ENCODE assay signal across 1 cellular context in the genomic region with DNA sequence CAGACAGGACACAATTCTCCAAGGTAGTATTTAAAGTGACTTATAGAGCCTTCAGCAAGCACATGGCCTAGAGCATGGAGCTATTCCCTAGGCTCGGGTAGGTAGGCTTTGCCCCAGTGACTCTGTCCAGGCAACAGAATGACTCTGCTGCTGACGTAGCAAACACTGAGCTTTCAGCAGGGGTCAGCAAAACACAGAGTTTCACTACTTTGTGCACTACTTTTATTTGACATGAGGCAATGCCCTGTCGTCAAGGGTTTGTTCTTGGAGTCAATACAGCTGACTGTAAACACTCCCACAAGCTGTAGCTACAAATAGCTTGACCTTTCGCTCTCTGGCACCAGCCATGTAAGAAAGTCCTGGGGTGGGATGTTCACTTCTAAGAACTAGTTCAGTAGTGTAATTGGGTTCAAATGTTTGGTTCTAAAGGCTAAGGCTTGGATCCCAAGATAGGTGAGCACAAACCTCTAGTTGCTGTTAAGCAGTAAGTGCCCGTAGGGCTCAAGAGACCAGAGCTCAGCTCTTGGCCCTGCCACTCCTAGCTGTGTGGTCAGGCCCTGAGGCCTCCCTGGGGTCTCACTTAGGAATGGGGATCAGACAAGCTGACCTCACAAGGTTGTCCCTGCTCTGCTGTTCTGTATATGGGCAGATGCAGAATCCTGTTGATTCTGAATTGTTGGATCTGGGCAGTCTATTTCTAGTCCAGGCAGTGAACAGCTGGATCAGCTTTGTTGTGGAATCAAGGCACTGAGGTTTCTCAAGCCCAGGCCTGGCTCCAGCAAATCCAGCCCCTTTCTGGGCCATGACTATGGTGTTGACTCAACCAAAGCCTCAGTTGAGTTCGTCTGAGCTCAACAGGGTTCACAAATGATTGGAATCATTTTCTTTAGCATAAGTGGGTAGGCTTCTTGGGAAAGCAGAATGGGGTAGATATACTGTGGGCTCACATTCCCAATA.
A peak's percentile ranks its signal among the peaks of the same experiment; 100 is the strongest.
TF ChIP-seq lines count a peak whose summit lies in the region.

No MANE protein-coding gene starts in this region.

TF ChIP-seq in K562, 482 proteins besides CTCF, POLR2A, EP300 and RAD21 (continued from another document):
- TF ChIP-seq RERE (CRISPR knock-in tag; IDR thresholded peaks at IDR 0.05; ENCODE audit: borderline replicate concordance) (no peak), KLF1 (tag; IDR thresholded peaks at IDR 0.05) (no peak), BACH1 (tag; IDR thresholded peaks at IDR 0.05) (no peak), ZNF699 (CRISPR knock-in tag; IDR thresholded peaks at IDR 0.05; ENCODE audit: insufficient replicate concordance) (no peak), MTA1 (IDR thresholded peaks at IDR 0.05; ENCODE audit: borderline replicate concordance) (no peak), THRAP3 (IDR thresholded peaks at IDR 0.05; ENCODE audit: borderline replicate concordance) (no peak), ZZZ3 (IDR thresholded peaks at IDR 0.05) (no peak), ID3 (CRISPR knock-in tag; IDR thresholded peaks at IDR 0.05) (no peak), ID3 (tag; IDR thresholded peaks at IDR 0.05) (0 out of 2 replicates have a peak, but pooled peaks have one; percentile 57), CBFA2T3 (IDR thresholded peaks at IDR 0.05) (no peak), ZNF146 (CRISPR knock-in tag; IDR thresholded peaks at IDR 0.05; ENCODE audit: unreplicated experiment) (no peak), C11orf30 (IDR thresholded peaks at IDR 0.05; ENCODE audit: low read depth) (peak; percentile 52; the same call in 1 of the 2 replicates), ZFP30 (CRISPR knock-in tag; IDR thresholded peaks at IDR 0.05; ENCODE audit: borderline replicate concordance) (no peak), ARID2 (IDR thresholded peaks at IDR 0.05) (no peak), BRF1 (IDR thresholded peaks at IDR 0.05; ENCODE audit: borderline replicate concordance, extremely low read depth, insufficient read length) (no peak), YY1 (IDR thresholded peaks at IDR 0.05; ENCODE audit: borderline replicate concordance in 1 of 3, control insufficient read depth in 1 of 3, extremely low read depth in 1 of 3, insufficient read depth in 3 of 3, insufficient read length in 1 of 3, insufficient replicate concordance in 2 of 3, low read depth in 1 of 3, low read length in 2 of 3) (no peak), ESRRA (IDR thresholded peaks at IDR 0.05; ENCODE audit: borderline replicate concordance, low read depth) (no peak), GTF2A2 (tag; IDR thresholded peaks at IDR 0.05) (no peak), PHB (CRISPR knock-in tag; IDR thresholded peaks at IDR 0.05) (no peak), RREB1 (CRISPR knock-in tag; IDR thresholded peaks at IDR 0.05) (no peak), SMAD3 (CRISPR knock-in tag; conservative IDR thresholded peaks at IDR 0.05) (no peak), ZNF316 (IDR thresholded peaks at IDR 0.05) (peak; percentile 81), MAFK (IDR thresholded peaks at IDR 0.05; ENCODE audit: low read length) (peak; percentile 42; the same call in 1 of the 2 replicates), ELF2 (CRISPR knock-in tag; IDR thresholded peaks at IDR 0.05) (no peak), HDAC2 (IDR thresholded peaks at IDR 0.05) (no peak), HOXB6 (CRISPR knock-in tag; IDR thresholded peaks at IDR 0.05; ENCODE audit: borderline replicate concordance) (no peak), ZNF511 (CRISPR knock-in tag; IDR thresholded peaks at IDR 0.05) (no peak), POLR2B (IDR thresholded peaks at IDR 0.05; ENCODE audit: low read depth, partially characterized antibody) (peak; percentile 8), CC2D1A (IDR thresholded peaks at IDR 0.05) (no peak), CEBPG (CRISPR knock-in tag; IDR thresholded peaks at IDR 0.05) (no peak), CEBPG (tag; conservative IDR thresholded peaks at IDR 0.05 in 1 of 2, IDR thresholded peaks at IDR 0.05 in 1 of 2) (peak in 1 of 2 experiments; percentile 50; a peak in 1 of 4 replicates), POLR3G (IDR thresholded peaks at IDR 0.05; ENCODE audit: extremely low read depth, insufficient read length, insufficient replicate concordance) (no peak)
- TF ChIP-seq, protein P1, sequence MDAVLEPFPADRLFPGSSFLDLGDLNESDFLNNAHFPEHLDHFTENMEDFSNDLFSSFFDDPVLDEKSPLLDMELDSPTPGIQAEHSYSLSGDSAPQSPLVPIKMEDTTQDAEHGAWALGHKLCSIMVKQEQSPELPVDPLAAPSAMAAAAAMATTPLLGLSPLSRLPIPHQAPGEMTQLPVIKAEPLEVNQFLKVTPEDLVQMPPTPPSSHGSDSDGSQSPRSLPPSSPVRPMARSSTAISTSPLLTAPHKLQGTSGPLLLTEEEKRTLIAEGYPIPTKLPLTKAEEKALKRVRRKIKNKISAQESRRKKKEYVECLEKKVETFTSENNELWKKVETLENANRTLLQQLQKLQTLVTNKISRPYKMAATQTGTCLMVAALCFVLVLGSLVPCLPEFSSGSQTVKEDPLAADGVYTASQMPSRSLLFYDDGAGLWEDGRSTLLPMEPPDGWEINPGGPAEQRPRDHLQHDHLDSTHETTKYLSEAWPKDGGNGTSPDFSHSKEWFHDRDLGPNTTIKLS (IDR thresholded peaks at IDR 0.05; ENCODE audit: borderline replicate concordance, low read depth) = no peak
- TF ChIP-seq, protein P2, sequence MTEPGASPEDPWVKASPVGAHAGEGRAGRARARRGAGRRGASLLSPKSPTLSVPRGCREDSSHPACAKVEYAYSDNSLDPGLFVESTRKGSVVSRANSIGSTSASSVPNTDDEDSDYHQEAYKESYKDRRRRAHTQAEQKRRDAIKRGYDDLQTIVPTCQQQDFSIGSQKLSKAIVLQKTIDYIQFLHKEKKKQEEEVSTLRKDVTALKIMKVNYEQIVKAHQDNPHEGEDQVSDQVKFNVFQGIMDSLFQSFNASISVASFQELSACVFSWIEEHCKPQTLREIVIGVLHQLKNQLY (CRISPR knock-in tag; conservative IDR thresholded peaks at IDR 0.05) = no peak
